In the genomic region with DNA sequence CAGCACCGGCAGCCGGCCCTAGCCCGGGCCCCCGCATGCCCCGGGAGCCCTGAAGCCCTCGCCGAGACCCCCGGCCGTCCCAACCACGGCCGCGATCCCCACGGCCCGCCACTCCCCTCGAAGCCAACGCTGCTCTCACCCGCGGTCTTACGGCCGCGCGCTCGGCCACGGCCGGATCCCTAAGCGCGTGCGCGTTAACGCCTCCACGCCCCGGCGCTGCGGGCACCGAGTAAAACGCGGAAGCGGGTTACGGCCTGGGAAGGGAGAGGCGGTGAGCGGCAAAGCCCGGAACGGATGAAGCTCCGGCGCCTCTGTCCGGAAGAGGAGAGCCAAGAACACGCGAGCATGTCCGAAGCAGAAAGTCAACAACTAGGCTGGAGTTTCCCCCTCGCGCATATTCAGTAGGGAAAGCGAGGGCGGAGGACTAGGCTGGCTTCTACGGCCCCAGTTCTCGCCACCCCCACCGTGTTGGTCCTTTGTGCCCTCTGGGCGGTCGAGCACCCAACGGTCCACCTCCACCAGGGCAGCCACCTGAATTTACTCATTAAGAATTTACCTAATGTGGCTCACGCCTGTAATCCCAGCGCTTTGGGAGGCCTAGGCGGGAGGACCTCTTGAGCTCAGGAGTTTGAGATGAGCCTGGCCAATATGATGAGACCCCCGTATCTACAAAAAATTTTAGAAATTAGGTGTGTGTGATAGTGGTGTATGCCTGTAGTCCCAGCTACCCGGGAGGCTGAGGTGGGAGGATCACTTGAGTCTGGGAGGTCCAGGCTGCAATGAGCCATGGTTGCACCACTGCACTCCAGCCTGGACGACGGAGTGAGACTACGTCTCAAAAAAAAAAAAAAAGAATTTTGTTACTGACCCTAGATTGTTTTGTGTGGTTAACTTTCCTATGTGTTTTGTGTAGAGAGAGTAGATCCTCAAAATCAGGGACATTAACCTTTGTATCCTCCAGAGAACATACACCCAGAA, we compare ENCODE assay signal across 8 cellular contexts. TPM values are rescaled to one million over a fixed set of nuclear protein-coding genes. Genes with fewer than 3 reads are reported as not detected.
DNase-seq lines count a peak whose midpoint lies in the region; ATAC-seq and TF ChIP-seq lines count a peak whose summit lies in the region.

A gene (minus strand): TSS at position 169 of the 978 bp plus-strand sequence. CDS start 1,177 bp downstream, outside the sequence.

- no peaks in the 10 kb centered on the region for H3K27me3 Mint-ChIP-seq in activated B cell treated with CpG ODN at 0.5 μM for 24 hours
- H3K27me3 Mint-ChIP-seq in immature natural killer cell (ENCODE audit: low read depth in 3 of 3), result peaks cover 0 to 9% (median 2%) of the 10 kb centered on the region in 3 donors

- H3K4me3 Mint-ChIP-seq in activated B cell treated with CpG ODN at 0.5 μM for 24 hours (peak within 1 kb of the TSS; percentile 93), immature natural killer cell (peak within 1 kb of the TSS; percentile 94 to 98 (median 96))

- in situ Hi-C loops in ACHN (cut with HindIII; ENCODE audit: low pct_ligation_motif_present, low pct_unique_long_range_greater_than_20kb, low sequenced_read_pairs), result no loop called here

- TF ChIP-seq CTCF in activated B cell treated with CpG ODN at 0.5 μM for 24 hours (IDR thresholded peaks at IDR 0.05) (no peak), spleen (IDR thresholded peaks at IDR 0.05 in 8 of 11, conservative IDR thresholded peaks at IDR 0.05 in 3 of 11) (peak in 2 of 11 experiments; percentile 15 to 18)

- peak; percentile 86 to 98 (median 90) for TF ChIP-seq POLR2A in spleen (IDR thresholded peaks at IDR 0.05)

- DNase-seq in ACHN, result peak; percentile 96
- peak; percentile 91 for DNase-seq in NCI-H345 (lab: John Stamatoyannopoulos, UW)
- DNase-seq in activated B cell treated with CpG ODN at 0.5 μM for 24 hours, result peak; percentile 94
- DNase-seq in caudate nucleus (lab: John Stamatoyannopoulos, UW), result peak in 60 of 61 donors; percentile 27 to 91 (median 82)
- peak; percentile 92 to 93 (median 93) for DNase-seq in immature natural killer cell
- peak; percentile 99 for DNase-seq in spleen

- POLR2A ChIA-PET in activated B cell treated with CpG ODN at 0.5 μM for 24 hours (lab: Charles Lee), result interaction anchor here (0.5 to 2.1 kb wide), 9 partner anchors 21 to 219 kb away, joined by 3 to 14 read pairs (median 5); a partner anchor contains a TSS

- no peaks in the 10 kb centered on the region for H3K27me3 ChIP-seq in spleen (replicated peaks in 1 of 7)

- ATAC-seq in GM18907 (IDR thresholded peaks at IDR 0.05; ENCODE audit: unreplicated experiment) (peak; percentile 83), HG03159 (IDR thresholded peaks at IDR 0.05; ENCODE audit: unreplicated experiment) (peak; percentile 80), activated B cell treated with CpG ODN at 0.5 μM for 24 hours (ENCODE audit: low read depth) (peak; percentile 90)

- H3K4me1 Mint-ChIP-seq in activated B cell treated with CpG ODN at 0.5 μM for 24 hours (peaks cover 36% of the 10 kb centered on the region), immature natural killer cell (peaks cover 39 to 43% of the 10 kb centered on the region in 2 donors)

- H3K36me3 ChIP-seq in spleen, result peaks cover 0 to 32% (median 11%) of the 10 kb centered on the region in 6 donors

- intact Hi-C loops in activated B cell treated with CpG ODN at 0.5 μM for 24 hours (cut with micrococcal nuclease), result loop anchor here (1.0 to 5.0 kb wide), 7 partner anchors 102 to 1009 kb away; a partner anchor contains a TSS
- intact Hi-C loops in spleen (cut with DNase I; ENCODE audit: low total_unique reads), result no loop called here

- WGBS in spleen, 5 donors, result 9 to 26% (median 10%) methylated on average over 23 to 67 of the region's 67 CpGs

- H3K9me3 Mint-ChIP-seq in activated B cell treated with CpG ODN at 0.5 μM for 24 hours, result no peaks in the 10 kb centered on the region
- H3K9me3 Mint-ChIP-seq in immature natural killer cell, result no peaks in the 10 kb centered on the region

- CTCF ChIA-PET in activated B cell treated with CpG ODN at 0.5 μM for 24 hours (lab: Charles Lee), result no interaction called here

- H3K4me3 ChIP-seq in spleen, result peak within 1 kb of the TSS; percentile 39 to 92 (median 70)

- H3K36me3 Mint-ChIP-seq in activated B cell treated with CpG ODN at 0.5 μM for 24 hours (ENCODE audit: low read depth) (peaks cover 25% of the 10 kb centered on the region), immature natural killer cell (peaks cover 6 to 7% (median 6%) of the 10 kb centered on the region in 3 donors)

- peak within 1 kb of the TSS; percentile 87 for H3K27ac Mint-ChIP-seq in activated B cell treated with CpG ODN at 0.5 μM for 24 hours
- H3K27ac Mint-ChIP-seq in immature natural killer cell, result peak within 1 kb of the TSS; percentile 91 to 99 (median 97)

- H3K4me1 ChIP-seq in spleen, result peaks cover 22 to 52% (median 41%) of the 10 kb centered on the region in 6 donors

- H3K27ac ChIP-seq in caudate nucleus (ENCODE audit: low read depth, low read length), result peak within 1 kb of the TSS; percentile 74
- H3K27ac ChIP-seq in spleen, result peak within 1 kb of the TSS; percentile 81 to 99 (median 96)

- no peaks in the 10 kb centered on the region for H3K9me3 ChIP-seq in spleen

RNA-seq across cellular contexts. Expression of the gene that starts here (rescaled TPM):
- total RNA-seq in activated B cell treated with CpG ODN at 0.5 μM for 24 hours, result 24.6 and 31.4 TPM in 2 replicates
- polyA plus RNA-seq in immature natural killer cell, result 10 to 100 TPM in 1 of 3 donors, 1 to 10 TPM in 2; 8.2 to 22.2 (median 9.9) TPM
- 10 to 100 TPM; 45.2 to 59.6 (median 51.1) TPM for total RNA-seq in spleen
- 10 to 100 TPM; 10.3 to 16.9 (median 15.3) TPM for polyA plus RNA-seq in spleen

Comparison
In these comparisons a context has a peak if more than half of its experiments do, and no peak if none do; other contexts are left out.
1. Peak in every context shown above with its lines: DNase-seq, ATAC-seq, H3K4me3 ChIP-seq and H3K27ac ChIP-seq.